In the genomic region with DNA sequence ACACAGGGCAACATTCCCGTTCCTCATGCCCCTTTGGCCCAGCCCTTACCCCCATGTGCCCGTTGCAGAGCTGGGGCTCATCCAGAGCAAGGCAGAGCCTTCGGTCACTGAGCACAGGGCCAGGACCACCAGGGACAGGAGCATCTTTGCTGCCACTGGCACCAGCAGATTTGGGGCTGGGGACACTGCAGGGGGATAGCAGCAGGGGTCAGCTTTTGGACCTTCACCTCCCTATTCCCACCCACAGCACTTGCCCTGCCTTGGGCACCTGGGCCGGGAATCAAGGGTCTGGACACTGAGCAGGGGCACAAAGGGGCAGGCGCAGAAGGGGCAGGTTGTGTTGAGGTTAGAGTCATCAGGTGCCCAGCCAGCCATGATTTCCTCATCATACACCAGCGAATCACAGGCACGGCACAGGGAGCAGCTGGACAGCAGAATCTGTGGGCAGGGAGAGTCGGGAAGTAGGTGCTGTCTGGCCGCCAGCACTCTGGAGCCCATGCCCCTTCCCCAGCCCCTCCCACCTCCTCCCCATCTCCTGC, we compare ENCODE assay signal across 3 cellular contexts.
TF ChIP-seq lines count a peak whose summit lies in the region.

No MANE protein-coding gene starts in this region.

TF ChIP-seq in SK-N-SH, 30 proteins besides CTCF, POLR2A, EP300 and RAD21 (continues in another document):
- TF ChIP-seq JUND (IDR thresholded peaks at IDR 0.05) (no peak), REST (IDR thresholded peaks at IDR 0.05; ENCODE audit: low read depth, low read length) (no peak), ELF1 (IDR thresholded peaks at IDR 0.05) (no peak), YY1 (IDR thresholded peaks at IDR 0.05; ENCODE audit: low read depth) (no peak), RXRA (IDR thresholded peaks at IDR 0.05; ENCODE audit: borderline replicate concordance, low read depth) (no peak), TEAD4 (IDR thresholded peaks at IDR 0.05; ENCODE audit: borderline replicate concordance, insufficient read depth) (no peak), FOXM1 (IDR thresholded peaks at IDR 0.05; ENCODE audit: low read depth) (no peak), MAX (IDR thresholded peaks at IDR 0.05; ENCODE audit: low read depth) (no peak), SMC3 (IDR thresholded peaks at IDR 0.05; ENCODE audit: low read depth, low read length) (no peak), SIN3A (IDR thresholded peaks at IDR 0.05; ENCODE audit: borderline replicate concordance, low read depth, low read length) (no peak), GATA2 (CRISPR knock-in tag; IDR thresholded peaks at IDR 0.05) (no peak), IRF3 (IDR thresholded peaks at IDR 0.05; ENCODE audit: low read depth, low read length) (no peak), USF2 (IDR thresholded peaks at IDR 0.05; ENCODE audit: borderline replicate concordance, low read depth, low read length) (no peak), MXI1 (IDR thresholded peaks at IDR 0.05; ENCODE audit: low read depth, low read length) (no peak), CHD2 (IDR thresholded peaks at IDR 0.05; ENCODE audit: low read length, partially characterized antibody) (no peak)

TF ChIP-seq in SK-N-SH treated with all-trans-retinoic acid at 6 μM for 48 hours, 23 proteins besides CTCF, POLR2A, EP300 and RAD21:
- no peak for TF ChIP-seq CSRNP3 (CRISPR knock-in tag; IDR thresholded peaks at IDR 0.05)
- TF ChIP-seq ZC3H10 (CRISPR knock-in tag; IDR thresholded peaks at IDR 0.05): no peak
- TF ChIP-seq ESRRG (CRISPR knock-in tag; IDR thresholded peaks at IDR 0.05): no peak

TF ChIP-seq in K562, 482 proteins besides CTCF, POLR2A, EP300 and RAD21:
- TF ChIP-seq ZNF79 (CRISPR knock-in tag; IDR thresholded peaks at IDR 0.05; ENCODE audit: low read depth): no peak
- TF ChIP-seq RBFOX2 (IDR thresholded peaks at IDR 0.05; ENCODE audit: low read depth, low read length): 0 out of 2 replicates have a peak, but pooled peaks have one; percentile 20
- TF ChIP-seq ZNF263 (CRISPR knock-in tag; IDR thresholded peaks at IDR 0.05; ENCODE audit: borderline replicate concordance): no peak
- peak; percentile 55 for TF ChIP-seq POLR2G (IDR thresholded peaks at IDR 0.05; ENCODE audit: low read depth, low read length)
- TF ChIP-seq ZNF282 (CRISPR knock-in tag; IDR thresholded peaks at IDR 0.05): no peak
- no peak for TF ChIP-seq MIER1 (IDR thresholded peaks at IDR 0.05; ENCODE audit: low read depth)
- TF ChIP-seq, protein P1, sequence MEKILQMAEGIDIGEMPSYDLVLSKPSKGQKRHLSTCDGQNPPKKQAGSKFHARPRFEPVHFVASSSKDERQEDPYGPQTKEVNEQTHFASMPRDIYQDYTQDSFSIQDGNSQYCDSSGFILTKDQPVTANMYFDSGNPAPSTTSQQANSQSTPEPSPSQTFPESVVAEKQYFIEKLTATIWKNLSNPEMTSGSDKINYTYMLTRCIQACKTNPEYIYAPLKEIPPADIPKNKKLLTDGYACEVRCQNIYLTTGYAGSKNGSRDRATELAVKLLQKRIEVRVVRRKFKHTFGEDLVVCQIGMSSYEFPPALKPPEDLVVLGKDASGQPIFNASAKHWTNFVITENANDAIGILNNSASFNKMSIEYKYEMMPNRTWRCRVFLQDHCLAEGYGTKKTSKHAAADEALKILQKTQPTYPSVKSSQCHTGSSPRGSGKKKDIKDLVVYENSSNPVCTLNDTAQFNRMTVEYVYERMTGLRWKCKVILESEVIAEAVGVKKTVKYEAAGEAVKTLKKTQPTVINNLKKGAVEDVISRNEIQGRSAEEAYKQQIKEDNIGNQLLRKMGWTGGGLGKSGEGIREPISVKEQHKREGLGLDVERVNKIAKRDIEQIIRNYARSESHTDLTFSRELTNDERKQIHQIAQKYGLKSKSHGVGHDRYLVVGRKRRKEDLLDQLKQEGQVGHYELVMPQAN (IDR thresholded peaks at IDR 0.05; ENCODE audit: borderline replicate concordance): no peak
- TF ChIP-seq ZNF778 (CRISPR knock-in tag; IDR thresholded peaks at IDR 0.05): no peak
- no peak for TF ChIP-seq ZNF668 (CRISPR knock-in tag; IDR thresholded peaks at IDR 0.05)
- TF ChIP-seq MEIS2 (IDR thresholded peaks at IDR 0.05; ENCODE audit: partially characterized antibody): no peak
- TF ChIP-seq TCF3 (CRISPR knock-in tag; IDR thresholded peaks at IDR 0.05): no peak
- no peak for TF ChIP-seq HCFC1 (IDR thresholded peaks at IDR 0.05; ENCODE audit: low read depth, low read length)
- no peak for TF ChIP-seq XRCC3 (IDR thresholded peaks at IDR 0.05)
- TF ChIP-seq MAZ (CRISPR knock-in tag; conservative IDR thresholded peaks at IDR 0.05 in 1 of 2, IDR thresholded peaks at IDR 0.05 in 1 of 2): no peak
- TF ChIP-seq ZNF133 (CRISPR knock-in tag; IDR thresholded peaks at IDR 0.05): no peak
- no peak for TF ChIP-seq MEF2A (IDR thresholded peaks at IDR 0.05; ENCODE audit: control insufficient read depth, low read depth, low read length)
